In genomic region chr3:112966633-112967032, GRCh38 we compare ENCODE assay signal across 22 cellular contexts. TPM values are rescaled to one million over a fixed set of nuclear protein-coding genes. Genes with fewer than 3 reads are reported as not detected.
DNase-seq lines count a peak whose midpoint lies in the region; ATAC-seq and TF ChIP-seq lines count a peak whose summit lies in the region.
"Had no signal": no experiment of that assay in that cellular context is flagged by ENCODE, and none has a peak within 500 bp of the region (broad histone marks: within the 10 kb centered on the region; RNA-seq: fewer than 3 reads in every experiment).

No MANE protein-coding gene starts in this region.

- peaks cover 48% of the 10 kb centered on the region for H3K4me1 Mint-ChIP-seq in activated T-cell treated with anti-CD3 and anti-CD28 coated beads, Interleukin-2, amount 50 U/mL, for 72 hours (ENCODE audit: low read depth)
- H3K4me1 Mint-ChIP-seq in activated B cell treated with CpG ODN at 0.5 μM for 24 hours: peaks cover 50% of the 10 kb centered on the region
- H3K4me1 Mint-ChIP-seq in stimulated activated memory B cell treated with anti-CD40 and anti-IgM and Interleukin-4, amounts not matched to agents 10 μg/mL and 1 μg/mL and 100 μg/mL, for 72 hours: peaks cover 47% of the 10 kb centered on the region
- H3K4me1 Mint-ChIP-seq: neural progenitor cell had no signal

- intact Hi-C loops in activated B cell treated with CpG ODN at 0.5 μM for 24 hours (cut with micrococcal nuclease): loop anchor here (1.0 kb wide), 1 partner anchor 8 kb away; no protein-coding TSS in a partner anchor

- H3K27ac Mint-ChIP-seq in activated T-cell treated with anti-CD3 and anti-CD28 coated beads, Interleukin-2, amount 50 U/mL, for 72 hours: peak overlapping the region; percentile 35
- H3K27ac Mint-ChIP-seq in activated B cell treated with CpG ODN at 0.5 μM for 24 hours: no peak overlapping the region
- H3K27ac Mint-ChIP-seq in stimulated activated memory B cell treated with anti-CD40 and anti-IgM and Interleukin-4, amounts not matched to agents 10 μg/mL and 1 μg/mL and 100 μg/mL, for 72 hours: peak overlapping the region; percentile 5
- H3K27ac Mint-ChIP-seq: activated CD4-positive, alpha-beta memory T cell treated with anti-CD3 and anti-CD28 coated beads, Interleukin-2, amount 10 ng/mL, durations not matched to agents 7 days and 5 days; neural progenitor cell had no signal

- peaks cover 11 to 15% of the 10 kb centered on the region in 2 donors for H3K9me3 Mint-ChIP-seq in activated T-cell treated with anti-CD3 and anti-CD28 coated beads, Interleukin-2, amount 50 U/mL, for 72 hours
- H3K9me3 Mint-ChIP-seq in activated B cell treated with CpG ODN at 0.5 μM for 24 hours: peaks cover 14% of the 10 kb centered on the region
- H3K9me3 Mint-ChIP-seq in stimulated activated memory B cell treated with anti-CD40 and anti-IgM and Interleukin-4, amounts not matched to agents 10 μg/mL and 1 μg/mL and 100 μg/mL, for 72 hours: peaks cover 14% of the 10 kb centered on the region

- CTCF ChIA-PET in activated B cell treated with CpG ODN at 0.5 μM for 24 hours (lab: Charles Lee): interaction anchor here (1.5 to 2.9 kb wide), 2 partner anchors 12 to 232 kb away, joined by 4 to 15 read pairs; no protein-coding TSS in a partner anchor

- no peaks in the 10 kb centered on the region for H3K27me3 Mint-ChIP-seq in activated T-cell treated with anti-CD3 and anti-CD28 coated beads, Interleukin-2, amount 50 U/mL, for 72 hours (ENCODE audit: low read depth)
- H3K27me3 Mint-ChIP-seq in activated B cell treated with CpG ODN at 0.5 μM for 24 hours: no peaks in the 10 kb centered on the region
- H3K27me3 Mint-ChIP-seq in stimulated activated memory B cell treated with anti-CD40 and anti-IgM and Interleukin-4, amounts not matched to agents 10 μg/mL and 1 μg/mL and 100 μg/mL, for 72 hours: no peaks in the 10 kb centered on the region

- POLR2A ChIA-PET in activated B cell treated with CpG ODN at 0.5 μM for 24 hours (lab: Charles Lee): interaction anchor here (1.4 kb wide), 1 partner anchor 153 kb away, joined by 4 read pairs; no protein-coding TSS in a partner anchor

- H3K36me3 Mint-ChIP-seq in activated T-cell treated with anti-CD3 and anti-CD28 coated beads, Interleukin-2, amount 50 U/mL, for 72 hours (ENCODE audit: insufficient read depth in 2 of 2): peaks cover 22 to 27% of the 10 kb centered on the region in 2 donors
- peaks cover 23% of the 10 kb centered on the region for H3K36me3 Mint-ChIP-seq in activated B cell treated with CpG ODN at 0.5 μM for 24 hours (ENCODE audit: low read depth)
- H3K36me3 Mint-ChIP-seq in stimulated activated memory B cell treated with anti-CD40 and anti-IgM and Interleukin-4, amounts not matched to agents 10 μg/mL and 1 μg/mL and 100 μg/mL, for 72 hours: peaks cover 29% of the 10 kb centered on the region

- DNase-seq in activated T-cell treated with anti-CD3 and anti-CD28 coated beads, Interleukin-2, amount 50 U/mL, for 72 hours: no peak
- no peak for DNase-seq in activated T-cell treated with anti-CD3 and anti-CD28 coated beads, Interleukin-2, amount 50 U/mL, for 1 hour
- DNase-seq in MV-4-11 (lab: John Stamatoyannopoulos, UW) (peak; percentile 86), activated B cell treated with CpG ODN at 0.5 μM for 24 hours (no peak), SW480 (ENCODE audit: low spot score) (no peak)
- no peak for DNase-seq in central memory CD4-positive, alpha-beta T cell
- DNase-seq: activated CD4-positive, alpha-beta memory T cell treated with anti-CD3 and anti-CD28 coated beads, Interleukin-2, amount 10 ng/mL, durations not matched to agents 7 days and 5 days; cerebellar nuclear complex; islet precursor cell; NCI-H1092; NCI-H2081 treated with DMSO at 0.1 percent for 48 hours; NCI-H524 treated with DMSO at 0.1 percent for 48 hours; retina; stimulated activated CD4-positive, alpha-beta T cell treated with anti-CD3 and anti-CD28 coated beads, Interleukin-15, amount 100 ng/mL, for 24 hours; stomach; uterus had no signal

- no peak for TF ChIP-seq CTCF in activated B cell treated with CpG ODN at 0.5 μM for 24 hours (IDR thresholded peaks at IDR 0.05)

- ATAC-seq in activated T-cell treated with anti-CD3 and anti-CD28 coated beads, Interleukin-2, amount 50 U/mL, for 72 hours (replicated peaks in 1 of 2): no peak
- ATAC-seq in activated B cell treated with CpG ODN at 0.5 μM for 24 hours (ENCODE audit: low read depth) (peak; percentile 31), GM19463 (IDR thresholded peaks at IDR 0.05; ENCODE audit: unreplicated experiment) (no peak)
- ATAC-seq in stimulated activated memory B cell treated with anti-CD40 and anti-IgM and Interleukin-4, amounts not matched to agents 10 μg/mL and 1 μg/mL and 100 μg/mL, for 72 hours: peak; percentile 86
- ATAC-seq: HepG2, Panc1, SK-N-SH treated with all-trans-retinoic acid at 6 μM for 48 hours had no signal

- H3K4me3 Mint-ChIP-seq in activated T-cell treated with anti-CD3 and anti-CD28 coated beads, Interleukin-2, amount 50 U/mL, for 72 hours: peak overlapping the region; percentile 5 to 69
- H3K4me3 Mint-ChIP-seq in activated B cell treated with CpG ODN at 0.5 μM for 24 hours: no peak overlapping the region
- peak overlapping the region; percentile 14 for H3K4me3 Mint-ChIP-seq in stimulated activated memory B cell treated with anti-CD40 and anti-IgM and Interleukin-4, amounts not matched to agents 10 μg/mL and 1 μg/mL and 100 μg/mL, for 72 hours
- H3K4me3 Mint-ChIP-seq: activated CD4-positive, alpha-beta memory T cell treated with anti-CD3 and anti-CD28 coated beads, Interleukin-2, amount 10 ng/mL, durations not matched to agents 7 days and 5 days; neural progenitor cell had no signal

RNA-seq across cellular contexts. Expression of gene CD200R1, which starts 8.3 kb away (rescaled TPM):
- total RNA-seq in activated T-cell treated with anti-CD3 and anti-CD28 coated beads, Interleukin-2, amount 50 U/mL, for 72 hours: 1 to 10 TPM; 1.4 to 2.2 TPM
- 3.3 and 4.1 TPM in 2 replicates for total RNA-seq in activated B cell treated with CpG ODN at 0.5 μM for 24 hours
- total RNA-seq: HepG2 had no signal

RNA-seq across cellular contexts. Expression of gene GTPBP8, which starts 24.2 kb away (rescaled TPM):
- total RNA-seq in activated T-cell treated with anti-CD3 and anti-CD28 coated beads, Interleukin-2, amount 50 U/mL, for 72 hours: 10 to 100 TPM; 27.0 to 28.7 TPM
- total RNA-seq in activated B cell treated with CpG ODN at 0.5 μM for 24 hours: 14.3 and 18.1 TPM in 2 replicates

Comparison
In these comparisons a context has a peak if more than half of its experiments do, and no peak if none do; other contexts are left out.
1. ATAC-seq: peak in activated B cell treated with CpG ODN at 0.5 μM for 24 hours (single experiment) and stimulated activated memory B cell treated with anti-CD40 and anti-IgM and Interleukin-4, amounts not matched to agents 10 μg/mL and 1 μg/mL and 100 μg/mL, for 72 hours (single experiment); none in activated T-cell treated with anti-CD3 and anti-CD28 coated beads, Interleukin-2, amount 50 U/mL, for 72 hours (0 of 2) and GM19463 (single experiment).